Comparison of ENCODE assay signal across 8 cellular contexts in the genomic region with DNA sequence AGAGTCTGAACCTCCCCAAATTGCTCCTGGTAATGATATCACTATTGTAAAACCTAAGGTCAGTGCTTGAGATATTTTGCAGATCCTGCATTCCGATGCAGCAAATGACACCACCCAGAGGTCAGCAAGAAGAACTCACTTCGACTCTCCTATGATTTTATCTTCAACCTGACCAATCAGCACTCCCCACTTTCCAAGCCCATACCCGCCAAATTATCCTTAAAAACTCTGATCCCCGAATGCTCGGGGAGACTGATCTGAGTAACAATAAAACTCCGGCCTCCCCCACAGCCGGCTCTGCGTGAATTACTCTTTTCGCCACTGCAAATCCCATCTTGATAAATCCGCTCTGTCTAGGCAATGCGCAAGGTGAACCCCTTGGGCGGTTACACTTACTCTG. TPM values are rescaled to one million over a fixed set of nuclear protein-coding genes. Genes with fewer than 3 reads are reported as not detected.
DNase-seq lines count a peak whose midpoint lies in the region; FAIRE-seq and TF ChIP-seq lines count a peak whose summit lies in the region.

No MANE protein-coding gene starts in this region.

- peaks cover 17% of the 10 kb centered on the region for H3K4me1 Mint-ChIP-seq in nephron progenitor cell

- POLR2A ChIA-PET in H1 (lab: Charles Lee; ENCODE audit: partially characterized antibody) = interaction anchor here (1.1 to 2.4 kb wide), 4 partner anchors 13 to 131 kb away, joined by 3 to 6 read pairs (median 4); no protein-coding TSS in a partner anchor
- POLR2A ChIA-PET in HEK293T (lab: Yijun Ruan, JAX) = no interaction called here

- no peak overlapping the region for H3K23ac ChIP-seq in H1 (ENCODE audit: insufficient read length)

- TF ChIP-seq CTCF in H1 (IDR thresholded peaks at IDR 0.05; ENCODE audit: control extremely low read depth in 1 of 3, insufficient read depth in 1 of 3, low read depth in 1 of 3, low read length in 3 of 3) (peak in 1 of 3 experiments; percentile 30; a peak in 2 of 4 replicates), nephron progenitor cell (IDR thresholded peaks at IDR 0.05) (peak; percentile 10)

- no peak overlapping the region for H2AK5ac ChIP-seq in H1 (ENCODE audit: low read depth, low read length)

- H3K23me2 ChIP-seq in H1 (ENCODE audit: low read depth, low read length) = peaks cover 12% of the 10 kb centered on the region

- peak overlapping the region; percentile 65 to 76 (median 74); a peak in 6 of 7 replicates for H3K9ac ChIP-seq in H1 (replicated peaks in 1 of 4; ENCODE audit: extremely low read depth in 1 of 4, low read depth in 3 of 4, low read length in 3 of 4)

- peak overlapping the region; percentile 79 to 89 for H3K4me2 ChIP-seq in H1 (ENCODE audit: insufficient read depth in 1 of 2, low read depth in 2 of 2, low read length in 2 of 2)

- no peak overlapping the region for H3K4ac ChIP-seq in H1 (replicated peaks; ENCODE audit: insufficient read length, low read depth, low read length)

- no peak overlapping the region for H2AFZ ChIP-seq in H1 (ENCODE audit: low read length)

- TF ChIP-seq EP300 in H1 (IDR thresholded peaks at IDR 0.05; ENCODE audit: borderline replicate concordance in 1 of 2, low read depth in 2 of 2, low read length in 2 of 2) = no peak

- H3K9me3 Mint-ChIP-seq in nephron progenitor cell = no peaks in the 10 kb centered on the region

- H3K27ac ChIP-seq in H1 (ENCODE audit: low read depth, low read length) = no peak overlapping the region

- FAIRE-seq in H1 (lab: Jason Lieb, UNC) (peak; percentile 32), frontal cortex (lab: Jason Lieb, UNC) (no peak)

- no peak overlapping the region for H3K56ac ChIP-seq in H1 (replicated peaks; ENCODE audit: insufficient read length, low read depth, low read length)

- no peak overlapping the region for H3K27ac Mint-ChIP-seq in nephron progenitor cell

- no peak overlapping the region for H2BK120ac ChIP-seq in H1 (replicated peaks; ENCODE audit: low read depth, low read length)

- peaks cover 0 to 12% (median 3%) of the 10 kb centered on the region in 4 experiments; a peak in 2 of 8 replicates for H3K36me3 ChIP-seq in H1 (ENCODE audit: control insufficient read depth in 2 of 4, insufficient read depth in 4 of 4, low read length in 3 of 4)

- H4K20me1 ChIP-seq in H1 (replicated peaks in 1 of 2; ENCODE audit: control insufficient read depth in 1 of 2, insufficient read depth in 2 of 2, low read length in 2 of 2) = peaks cover 0 to 6% of the 10 kb centered on the region in 2 experiments

- H3K79me1 ChIP-seq in H1 (ENCODE audit: low read depth, low read length) = peaks cover 9% of the 10 kb centered on the region

- H3K27me3 ChIP-seq in H1 (replicated peaks in 1 of 4; ENCODE audit: control insufficient read depth in 3 of 4, extremely low read depth in 1 of 4, insufficient read depth in 3 of 4, low read length in 3 of 4) = no peaks in the 10 kb centered on the region

- peak; percentile 52 for DNase-seq in MV-4-11 (lab: John Stamatoyannopoulos, UW)
- no peak for DNase-seq in H1 (ENCODE audit: low read depth in 1 of 2, low spot score in 2 of 2)
- no peak for DNase-seq in nephron progenitor cell
- DNase-seq in HEK293T (ENCODE audit: extremely low spot score) = no peak
- DNase-seq in nucleus accumbens (lab: John Stamatoyannopoulos, UW) = no peak
- DNase-seq in frontal cortex (ENCODE audit: low spot score in 2 of 2) = no peak
- no peak for DNase-seq in DMS53 (lab: John Stamatoyannopoulos, UW)

- no peaks in the 10 kb centered on the region for H3K9me3 ChIP-seq in H1 (ENCODE audit: insufficient read depth in 2 of 2, low read depth in 1 of 2, low read length in 1 of 2)

- H4K8ac ChIP-seq in H1 (ENCODE audit: extremely low read depth, insufficient read depth, low read length) = no peak overlapping the region

- CTCF ChIA-PET in H1 (lab: Charles Lee; ENCODE audit: partially characterized antibody) = interaction anchor here (0.5 to 3.5 kb wide), 5 partner anchors 9 to 197 kb away, joined by 3 to 18 read pairs (median 3); no protein-coding TSS in a partner anchor
- CTCF ChIA-PET in HEK293T (lab: Yijun Ruan, JAX) = interaction anchor here (0.6 to 0.7 kb wide), 2 partner anchors 10 to 17 kb away, joined by 3 read pairs; no protein-coding TSS in a partner anchor

- TF ChIP-seq POLR2A in H1 (IDR thresholded peaks at IDR 0.05; ENCODE audit: control extremely low read depth in 1 of 2, low read depth in 2 of 2, low read length in 2 of 2) = no peak

- H3K14ac ChIP-seq in H1 (ENCODE audit: insufficient read length) = no peak overlapping the region

- no peak overlapping the region for H4K5ac ChIP-seq in H1 (ENCODE audit: insufficient read length, low read depth, low read length)

- no peak overlapping the region for H2BK20ac ChIP-seq in H1 (ENCODE audit: low read length)

- no peak overlapping the region for H2BK12ac ChIP-seq in H1 (ENCODE audit: low read depth, low read length)

- no peak overlapping the region for H3K4me3 Mint-ChIP-seq in nephron progenitor cell

- no peak overlapping the region for H3K18ac ChIP-seq in H1 (ENCODE audit: extremely low read depth, low read length)

- peaks cover 0 to 61% of the 10 kb centered on the region in 2 experiments; a peak in 3 of 4 replicates for H3K79me2 ChIP-seq in H1 (ENCODE audit: control insufficient read depth in 1 of 2, insufficient read depth in 2 of 2, low read length in 2 of 2)

- H3K4me3 ChIP-seq in GM08714 (ENCODE audit: low read length) (peak overlapping the region; percentile 86), H1 (ENCODE audit: extremely low read depth in 1 of 4, insufficient read depth in 2 of 4, low read depth in 3 of 4, low read length in 4 of 4) (peak overlapping the region; percentile 69 to 85 (median 74))

- WGBS in H1 (ENCODE audit: extremely low coverage in 1 of 2, insufficient coverage in 1 of 2, insufficient read length in 1 of 2, insufficient replicate concordance in 2 of 2, low coverage in 1 of 2, low lambda C conversion rate in 2 of 2, missing lambda C conversion rate in 1 of 2), 2 experiments = 3% methylated on average over 12 of the region's 12 CpGs; no CpG with 5 or more reads in 1 of the 2 experiments

- H3K27me3 Mint-ChIP-seq in nephron progenitor cell (ENCODE audit: low read depth, poor library complexity) = peaks cover 12% of the 10 kb centered on the region

- peaks cover 5% of the 10 kb centered on the region for H3K36me3 Mint-ChIP-seq in nephron progenitor cell (ENCODE audit: low read depth)

- no peak overlapping the region for H2BK15ac ChIP-seq in H1 (ENCODE audit: low read length)

- H4K91ac ChIP-seq in H1 (replicated peaks; ENCODE audit: insufficient read length, low read length) = no peak overlapping the region

- no peak overlapping the region for H2BK5ac ChIP-seq in H1 (ENCODE audit: low read depth, low read length)

- TF ChIP-seq RAD21 in H1 (IDR thresholded peaks at IDR 0.05 in 1 of 2, conservative IDR thresholded peaks at IDR 0.05 in 1 of 2; ENCODE audit: low read depth in 2 of 2, low read length in 2 of 2) = peak; percentile 17 to 38; a peak in 2 of 4 replicates

- H3K4me1 ChIP-seq in H1 (replicated peaks in 1 of 4; ENCODE audit: control insufficient read depth in 3 of 4, insufficient read depth in 4 of 4, low read length in 3 of 4) = peaks cover 0 to 6% (median 2%) of the 10 kb centered on the region in 4 experiments; a peak in 4 of 7 replicates

TF ChIP-seq in H1, 55 proteins besides CTCF, POLR2A, EP300 and RAD21 (continues in another document):
- no peak for TF ChIP-seq EGR1 (IDR thresholded peaks at IDR 0.05; ENCODE audit: borderline replicate concordance, low read depth, low read length)
- peak in 1 of 2 experiments; percentile 23; a peak in 1 of 4 replicates for TF ChIP-seq SIN3A (conservative IDR thresholded peaks at IDR 0.05 in 1 of 2, IDR thresholded peaks at IDR 0.05 in 1 of 2; ENCODE audit: low read depth in 1 of 2, low read length in 2 of 2)
- no peak for TF ChIP-seq ASH2L (IDR thresholded peaks at IDR 0.05; ENCODE audit: low read length)
- TF ChIP-seq TEAD4 (IDR thresholded peaks at IDR 0.05; ENCODE audit: low read depth, low read length) = 0 out of 2 replicates have a peak, but pooled peaks have one; percentile 41
- TF ChIP-seq SP2 (IDR thresholded peaks at IDR 0.05; ENCODE audit: low read length) = no peak

TF ChIP-seq in HEK293T, 16 proteins besides CTCF, POLR2A, EP300 and RAD21 (continues in another document):
- TF ChIP-seq SUZ12 (IDR thresholded peaks at IDR 0.05) (no peak), FOXK2 (IDR thresholded peaks at IDR 0.05) (no peak), PKNOX1 (IDR thresholded peaks at IDR 0.05) (no peak), LEF1 (IDR thresholded peaks at IDR 0.05; ENCODE audit: borderline replicate concordance) (no peak), ARNT (IDR thresholded peaks at IDR 0.05) (no peak), CTBP1 (IDR thresholded peaks at IDR 0.05; ENCODE audit: borderline replicate concordance) (no peak)

RNA-seq across cellular contexts. Expression of gene NPC2, which starts 1.2 kb away (rescaled TPM):
- total RNA-seq in H1 (2021; fragmentation: NEBNext Ultra II Directional; extraction: Animal tissue kit (Norgen Biotek cat#: 25700)) = 168 and 178 TPM in 2 replicates
- polyA plus RNA-seq in H1 (2011; rRNA removed) = 258 and 287 TPM in 2 replicates
- polyA plus RNA-seq in H1 (2011; cell fraction: cytosol; rRNA removed) = 273 TPM
- polyA plus RNA-seq in H1 (2011; cell fraction: nucleus; rRNA removed) = 288 TPM
- 283 to 375 TPM (median 345 TPM) in 4 replicates for polyA plus RNA-seq in H1 (2012, experiment 1 of 2)
- 241 TPM for polyA plus RNA-seq in H1 (2012, experiment 2 of 2)
- 424 TPM for polyA plus RNA-seq in H1 (2013, experiment 1 of 2)
- polyA plus RNA-seq in H1 (2013, experiment 2 of 2) = 546 TPM
- 253 and 295 TPM in 2 replicates for polyA minus RNA-seq in H1 (2011; rRNA and poly(A)+ RNA removed)
- polyA minus RNA-seq in H1 (2011; cell fraction: cytosol; rRNA and poly(A)+ RNA removed) = 120 TPM
- 120 TPM for polyA minus RNA-seq in H1 (2011; cell fraction: nucleus; rRNA and poly(A)+ RNA removed)
- total RNA-seq in frontal cortex = 17.9 TPM

RNA-seq across cellular contexts. Expression of gene ISCA2, which starts 1.6 kb away (rescaled TPM):
- 43.5 and 51.5 TPM in 2 replicates for total RNA-seq in H1 (2021; fragmentation: NEBNext Ultra II Directional; extraction: Animal tissue kit (Norgen Biotek cat#: 25700))
- 58.2 and 78.6 TPM in 2 replicates for polyA plus RNA-seq in H1 (2011; rRNA removed)
- polyA plus RNA-seq in H1 (2011; cell fraction: cytosol; rRNA removed) = 56.9 TPM
- polyA plus RNA-seq in H1 (2011; cell fraction: nucleus; rRNA removed) = 14.9 TPM
- 29.6 to 43.0 TPM (median 33.9 TPM) in 4 replicates for polyA plus RNA-seq in H1 (2012, experiment 1 of 2)
- 100 TPM for polyA plus RNA-seq in H1 (2012, experiment 2 of 2)
- polyA plus RNA-seq in H1 (2013, experiment 1 of 2) = 37.6 TPM
- 40.2 TPM for polyA plus RNA-seq in H1 (2013, experiment 2 of 2)
- polyA minus RNA-seq in H1 (2011; rRNA and poly(A)+ RNA removed) = 13.1 and 13.7 TPM in 2 replicates
- polyA minus RNA-seq in H1 (2011; cell fraction: cytosol; rRNA and poly(A)+ RNA removed) = 20.4 TPM
- polyA minus RNA-seq in H1 (2011; cell fraction: nucleus; rRNA and poly(A)+ RNA removed) = 8.2 TPM
- total RNA-seq in frontal cortex = 17.1 TPM
